10 cellular contexts compared by ENCODE assay signal in the genomic region with DNA sequence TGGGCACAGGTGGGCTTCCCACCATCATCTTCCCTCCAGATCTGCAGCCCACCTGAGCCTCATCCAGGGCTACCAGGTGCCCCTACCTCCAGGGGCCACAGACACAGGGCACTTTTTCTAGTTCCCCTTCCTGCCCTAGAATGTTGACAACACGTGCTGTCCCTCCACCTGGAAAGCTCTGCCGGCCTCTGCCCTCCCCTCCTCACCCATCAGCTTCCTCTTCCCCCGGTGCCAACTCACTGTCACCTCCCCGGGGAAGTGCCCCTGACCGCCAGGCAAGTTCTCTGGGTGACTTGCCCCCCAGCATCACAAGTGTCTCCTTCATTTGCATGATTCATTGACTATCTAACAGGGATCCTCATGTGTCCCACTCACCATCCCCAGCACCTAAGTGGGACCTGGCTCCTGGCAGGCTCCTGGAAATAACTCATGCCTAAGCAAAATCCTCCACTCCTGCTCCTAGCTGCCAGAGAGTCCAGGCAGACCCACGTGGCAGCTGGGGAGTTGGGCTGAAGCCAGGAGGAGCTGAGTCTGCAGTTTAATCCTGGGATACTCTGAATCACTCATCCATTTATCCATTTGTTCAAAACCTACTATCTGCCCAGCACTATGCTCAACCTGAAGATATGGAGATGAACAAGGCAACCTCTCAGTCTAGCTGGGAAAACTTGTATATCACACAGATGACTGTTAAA.
A peak's percentile ranks its signal among the peaks of the same experiment; 100 is the strongest.
DNase-seq lines count a peak whose midpoint lies in the region; ATAC-seq and TF ChIP-seq lines count a peak whose summit lies in the region.
"Had no signal": no experiment of that assay in that cellular context is flagged by ENCODE, and none has a peak within 500 bp of the region (broad histone marks: within the 10 kb centered on the region; RNA-seq: fewer than 3 reads in every experiment).

No MANE protein-coding gene starts in this region.

- H3K9me3 ChIP-seq in MG63 = no peaks in the 10 kb centered on the region

- H3K4me3 ChIP-seq in AG09309 (ENCODE audit: control insufficient read depth, low read depth, low read length) = no peak overlapping the region
- H3K4me3 ChIP-seq in MG63 = no peak overlapping the region
- no peak overlapping the region for H3K4me3 ChIP-seq in epithelial cell of proximal tubule (ENCODE audit: low read depth, low read length)

- TF ChIP-seq CTCF in AG09309 (IDR thresholded peaks at IDR 0.05; ENCODE audit: control insufficient read depth, insufficient read depth, low read depth, low read length, missing control alignments) = no peak
- TF ChIP-seq CTCF in epithelial cell of proximal tubule (conservative IDR thresholded peaks at IDR 0.05; ENCODE audit: low read depth, low read length) = no peak

- ATAC-seq in GM18909 (IDR thresholded peaks at IDR 0.05; ENCODE audit: poor library complexity, unreplicated experiment) = no peak
- ATAC-seq in GM21423 (IDR thresholded peaks at IDR 0.05; ENCODE audit: unreplicated experiment) = no peak

- H3K36me3 ChIP-seq in MG63 = no peaks in the 10 kb centered on the region

- H3K27me3 ChIP-seq in MG63 = peaks cover 9% of the 10 kb centered on the region

- DNase-seq in AG09309 (ENCODE audit: low read depth) (peak; percentile 51), MG63 (peak; percentile 99), epithelial cell of proximal tubule (ENCODE audit: low read depth) (peak; percentile 10), mucosa of gallbladder (ENCODE audit: low spot score) (peak; percentile 34), SHP77 treated with DMSO at 0.1 percent for 48 hours (lab: John Stamatoyannopoulos, UW) (no peak)
- DNase-seq in activated CD4-positive, alpha-beta T cell treated with anti-CD3 and anti-CD28 coated beads, Interleukin-2, amount 50 U/mL, for 1 hour = no peak
- DNase-seq: effector CD8-positive, alpha-beta T cell; islet precursor cell had no signal

Comparison
In these comparisons a context has a peak if more than half of its experiments do, and no peak if none do; other contexts are left out.
1. DNase-seq: peak in AG09309 (single experiment), MG63 (single experiment), epithelial cell of proximal tubule (single experiment) and mucosa of gallbladder (single experiment); none in SHP77 treated with DMSO at 0.1 percent for 48 hours (single experiment) and activated CD4-positive, alpha-beta T cell treated with anti-CD3 and anti-CD28 coated beads, Interleukin-2, amount 50 U/mL, for 1 hour (single experiment).